In the genomic region with DNA sequence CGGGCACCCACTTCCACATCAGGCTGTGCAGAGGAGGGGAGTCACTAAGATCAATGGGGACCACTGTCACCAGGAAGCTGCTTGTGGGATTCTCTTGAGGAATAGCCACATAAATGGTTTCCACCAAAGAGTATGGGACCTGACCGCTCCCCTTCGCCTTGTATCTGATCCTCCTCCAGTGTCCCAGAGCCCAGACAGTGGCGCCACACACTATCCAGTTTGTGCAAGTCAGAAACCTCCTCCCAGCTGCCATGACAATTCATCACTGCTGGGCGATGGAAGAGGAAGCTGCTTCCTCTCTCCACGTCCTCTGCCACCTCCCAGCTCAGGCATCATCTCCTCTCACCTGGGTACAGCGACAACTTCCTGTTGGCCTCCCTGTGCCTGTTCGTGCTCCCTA, we compare ENCODE assay signal across 29 cellular contexts.
"Had no signal": no experiment of that assay in that cellular context is flagged by ENCODE, and none has a peak within 500 bp of the region (broad histone marks: within the 10 kb centered on the region; RNA-seq: fewer than 3 reads in every experiment).

No MANE protein-coding gene starts in this region.

- H3K36me3 ChIP-seq: colonic mucosa, esophagus muscularis mucosa, esophagus squamous epithelium, gastrocnemius medialis, gastroesophageal sphincter, heart left ventricle, heart right ventricle had no signal

- H3K27me3 ChIP-seq: colonic mucosa, gastrocnemius medialis, heart left ventricle, heart right ventricle, hepatocyte had no signal

- H3K4me1 ChIP-seq: foreskin keratinocyte had no signal

- DNase-seq: colonic mucosa; cortex of kidney; dermis blood vessel endothelial cell; dorsolateral prefrontal cortex; effector CD4-positive, alpha-beta T cell; effector CD8-positive, alpha-beta T cell; effector memory CD4-positive, alpha-beta T cell; effector memory CD8-positive, alpha-beta T cell; endodermal cell; erythroblast; esophagus squamous epithelium; foreskin fibroblast; foreskin keratinocyte; foreskin melanocyte; gastrocnemius medialis; glutamatergic neuron; head of caudate nucleus; heart left ventricle; heart right ventricle had no signal

- ATAC-seq: effector memory CD8-positive, alpha-beta T cell; esophagus mucosa; foreskin keratinocyte; gastrocnemius medialis; gastroesophageal sphincter; heart left ventricle; heart right ventricle had no signal

- H3K9me3 ChIP-seq: colonic mucosa, esophagus muscularis mucosa, esophagus squamous epithelium, gastrocnemius medialis, gastroesophageal sphincter, heart left ventricle, heart right ventricle had no signal

- H3K4me3 ChIP-seq: colonic mucosa, coronary artery, dorsolateral prefrontal cortex, esophagus muscularis mucosa, esophagus squamous epithelium, gastrocnemius medialis, gastroesophageal sphincter, heart left ventricle, heart right ventricle, hepatocyte had no signal

- H2AFZ ChIP-seq: hepatocyte had no signal

- H3K79me2 ChIP-seq: hepatocyte had no signal

- H3K27ac ChIP-seq: colonic mucosa, coronary artery, dorsolateral prefrontal cortex, epithelial cell of prostate, esophagus muscularis mucosa, esophagus squamous epithelium, foreskin keratinocyte, gastrocnemius medialis, gastroesophageal sphincter, heart left ventricle, heart right ventricle, hepatocyte had no signal

- H3K4me2 ChIP-seq: hepatocyte had no signal

- FAIRE-seq: colon, endometrium, endothelial cell of umbilical vein, frontal cortex had no signal
